In genomic region chr5:171152382-171152781, GRCh38 we compare ENCODE assay signal across 12 cellular contexts.
DNase-seq lines count a peak whose midpoint lies in the region; ATAC-seq, FAIRE-seq and TF ChIP-seq lines count a peak whose summit lies in the region.
"Had no signal": no experiment of that assay in that cellular context is flagged by ENCODE, and none has a peak within 500 bp of the region (broad histone marks: within the 10 kb centered on the region; RNA-seq: fewer than 3 reads in every experiment).

No MANE protein-coding gene starts in this region.

- POLR2A ChIA-PET in endothelial cell of umbilical vein (lab: Charles Lee) = no interaction called here

- H3K4me2 ChIP-seq in endothelial cell of umbilical vein (ENCODE audit: insufficient read depth, low read length) = no peak overlapping the region

- FAIRE-seq in endothelial cell of umbilical vein (lab: Jason Lieb, UNC) = no peak

- TF ChIP-seq POLR2A in endothelial cell of umbilical vein (IDR thresholded peaks at IDR 0.05; ENCODE audit: low read depth, low read length) = no peak

- H3K79me2 ChIP-seq in endothelial cell of umbilical vein (ENCODE audit: control insufficient read depth, insufficient read depth, low read length) = no peaks in the 10 kb centered on the region

- DNase-seq in ELR (ENCODE audit: low read depth) = peak; percentile 54
- peak; percentile 45 for DNase-seq in NCI-H748 (lab: John Stamatoyannopoulos, UW; ENCODE audit: unreplicated experiment)
- peak; percentile 25 for DNase-seq in endothelial cell of umbilical vein (ENCODE audit: low read depth, low spot score)
- no peak for DNase-seq in central memory CD4-positive, alpha-beta T cell
- no peak for DNase-seq in activated naive CD4-positive, alpha-beta T cell treated with anti-CD3 and anti-CD28 coated beads for 36 hours
- no peak for DNase-seq in T-helper 2 cell treated with Interferon-gamma antibody and Interleukin-4, amounts not matched to agents 5 μg/mL and 100 μg/mL, for 36 hours (ENCODE audit: low spot score)
- no peak for DNase-seq in stimulated activated naive CD8-positive, alpha-beta T cell treated with anti-CD3 and anti-CD28 coated beads, Interleukin-15, amount 100 ng/mL, for 72 hours
- DNase-seq: activated naive CD4-positive, alpha-beta T cell treated with Interleukin-2 at 50 U/mL for 16 hours; Calu3; head of caudate nucleus had no signal

- H3K27ac ChIP-seq in 22Rv1 = no peak overlapping the region
- H3K27ac ChIP-seq in endothelial cell of umbilical vein (ENCODE audit: insufficient read depth, low read depth, low read length) = no peak overlapping the region

- H3K9me1 ChIP-seq in endothelial cell of umbilical vein (replicated peaks; ENCODE audit: control insufficient read depth, extremely low read depth, insufficient read depth, low read length) = no peaks in the 10 kb centered on the region

- H4K20me1 ChIP-seq in endothelial cell of umbilical vein (replicated peaks; ENCODE audit: control insufficient read depth, extremely low read depth, insufficient read depth, low read length) = no peaks in the 10 kb centered on the region

- no peaks in the 10 kb centered on the region for H3K9me3 ChIP-seq in endothelial cell of umbilical vein (replicated peaks; ENCODE audit: control insufficient read depth, insufficient read depth, low read length)

- no TSS peak for BruUV-seq in endothelial cell of umbilical vein (replicated peaks; lab: Mats Ljungman, UMichigan)

- H3K4me3 Mint-ChIP-seq in activated naive CD4-positive, alpha-beta T cell treated with anti-CD3 and anti-CD28 coated beads for 36 hours = no peak overlapping the region
- H3K4me3 Mint-ChIP-seq in T-helper 2 cell treated with Interferon-gamma antibody and Interleukin-4, amounts not matched to agents 5 μg/mL and 100 μg/mL, for 36 hours = no peak overlapping the region
- no peak overlapping the region for H3K4me3 Mint-ChIP-seq in stimulated activated naive CD8-positive, alpha-beta T cell treated with anti-CD3 and anti-CD28 coated beads, Interleukin-15, amount 100 ng/mL, for 72 hours
- H3K4me3 Mint-ChIP-seq: neural crest cell had no signal

- no peaks in the 10 kb centered on the region for H3K36me3 ChIP-seq in endothelial cell of umbilical vein (ENCODE audit: control insufficient read depth in 2 of 2, extremely low read depth in 1 of 2, insufficient read depth in 2 of 2, low read length in 2 of 2)

- peak; percentile 34 for TF ChIP-seq CTCF in 22Rv1 (IDR thresholded peaks at IDR 0.05)
- no peak for TF ChIP-seq CTCF in endothelial cell of umbilical vein (IDR thresholded peaks at IDR 0.05; ENCODE audit: extremely low read depth in 1 of 2, insufficient read depth in 1 of 2, low read depth in 1 of 2, low read length in 2 of 2)

- H3K36me3 Mint-ChIP-seq in activated naive CD4-positive, alpha-beta T cell treated with anti-CD3 and anti-CD28 coated beads for 36 hours (ENCODE audit: low read depth) = no peaks in the 10 kb centered on the region
- no peaks in the 10 kb centered on the region for H3K36me3 Mint-ChIP-seq in T-helper 2 cell treated with Interferon-gamma antibody and Interleukin-4, amounts not matched to agents 5 μg/mL and 100 μg/mL, for 36 hours (ENCODE audit: low read depth)

- H2AFZ ChIP-seq in endothelial cell of umbilical vein (ENCODE audit: low read depth, low read length) = no peak overlapping the region

- H3K9me3 Mint-ChIP-seq in activated naive CD4-positive, alpha-beta T cell treated with anti-CD3 and anti-CD28 coated beads for 36 hours = no peaks in the 10 kb centered on the region
- H3K9me3 Mint-ChIP-seq in T-helper 2 cell treated with Interferon-gamma antibody and Interleukin-4, amounts not matched to agents 5 μg/mL and 100 μg/mL, for 36 hours = no peaks in the 10 kb centered on the region
- no peaks in the 10 kb centered on the region for H3K9me3 Mint-ChIP-seq in stimulated activated naive CD8-positive, alpha-beta T cell treated with anti-CD3 and anti-CD28 coated beads, Interleukin-15, amount 100 ng/mL, for 72 hours
- H3K9me3 Mint-ChIP-seq: neural crest cell had no signal

- H3K9ac ChIP-seq in endothelial cell of umbilical vein (replicated peaks; ENCODE audit: extremely low read depth, insufficient read depth, low read length) = no peak overlapping the region

- H3K4me1 ChIP-seq in endothelial cell of umbilical vein (ENCODE audit: control insufficient read depth, extremely low read depth, insufficient read depth, low read length) = peaks cover 19% of the 10 kb centered on the region

- H3K27me3 Mint-ChIP-seq in activated naive CD4-positive, alpha-beta T cell treated with anti-CD3 and anti-CD28 coated beads for 36 hours (ENCODE audit: low read depth) = peaks cover 9% of the 10 kb centered on the region
- H3K27me3 Mint-ChIP-seq in T-helper 2 cell treated with Interferon-gamma antibody and Interleukin-4, amounts not matched to agents 5 μg/mL and 100 μg/mL, for 36 hours (ENCODE audit: low read depth) = no peaks in the 10 kb centered on the region
- H3K27me3 Mint-ChIP-seq in stimulated activated naive CD8-positive, alpha-beta T cell treated with anti-CD3 and anti-CD28 coated beads, Interleukin-15, amount 100 ng/mL, for 72 hours = no peaks in the 10 kb centered on the region

- no peak overlapping the region for H3K4me3 ChIP-seq in endothelial cell of umbilical vein (replicated peaks in 1 of 3; ENCODE audit: insufficient read depth in 1 of 3, low read depth in 1 of 3, low read length in 3 of 3)

- no peaks in the 10 kb centered on the region for H3K27me3 ChIP-seq in endothelial cell of umbilical vein (ENCODE audit: control insufficient read depth in 2 of 2, insufficient read depth in 2 of 2, low read length in 2 of 2)

- H3K27ac Mint-ChIP-seq in activated naive CD4-positive, alpha-beta T cell treated with anti-CD3 and anti-CD28 coated beads for 36 hours = no peak overlapping the region
- no peak overlapping the region for H3K27ac Mint-ChIP-seq in T-helper 2 cell treated with Interferon-gamma antibody and Interleukin-4, amounts not matched to agents 5 μg/mL and 100 μg/mL, for 36 hours
- no peak overlapping the region for H3K27ac Mint-ChIP-seq in stimulated activated naive CD8-positive, alpha-beta T cell treated with anti-CD3 and anti-CD28 coated beads, Interleukin-15, amount 100 ng/mL, for 72 hours

- ATAC-seq in stimulated activated naive CD8-positive, alpha-beta T cell treated with anti-CD3 and anti-CD28 coated beads, Interleukin-15, amount 100 ng/mL, for 72 hours = no peak

- CTCF ChIA-PET in endothelial cell of umbilical vein (lab: Charles Lee) = interaction anchor here (0.7 to 1.5 kb wide), 9 partner anchors 10 to 343 kb away, joined by 3 to 4 read pairs (median 3); no protein-coding TSS in a partner anchor
- CTCF ChIA-PET in activated naive CD4-positive, alpha-beta T cell treated with anti-CD3 and anti-CD28 coated beads for 36 hours (lab: Charles Lee) = no interaction called here

- intact Hi-C loops in endothelial cell of umbilical vein (cut with micrococcal nuclease) = loop anchor here (1.0 kb wide), 1 partner anchor 166 kb away; no protein-coding TSS in a partner anchor
- intact Hi-C loops in activated naive CD4-positive, alpha-beta T cell treated with anti-CD3 and anti-CD28 coated beads for 36 hours (cut with micrococcal nuclease) = no loop called here

- no peaks in the 10 kb centered on the region for H3K4me1 Mint-ChIP-seq in activated naive CD4-positive, alpha-beta T cell treated with anti-CD3 and anti-CD28 coated beads for 36 hours (ENCODE audit: low read depth)
- H3K4me1 Mint-ChIP-seq in T-helper 2 cell treated with Interferon-gamma antibody and Interleukin-4, amounts not matched to agents 5 μg/mL and 100 μg/mL, for 36 hours (ENCODE audit: low read depth) = no peaks in the 10 kb centered on the region
- H3K4me1 Mint-ChIP-seq in stimulated activated naive CD8-positive, alpha-beta T cell treated with anti-CD3 and anti-CD28 coated beads, Interleukin-15, amount 100 ng/mL, for 72 hours = no peaks in the 10 kb centered on the region

- dilution Hi-C loops in endothelial cell of umbilical vein (cut with MboI; ENCODE audit: extremely low pct_ligation_motif_present, low sequenced_read_pairs) = no loop called here

TF ChIP-seq in endothelial cell of umbilical vein, 7 proteins besides CTCF, POLR2A, EP300 and RAD21:
- TF ChIP-seq FOS (IDR thresholded peaks at IDR 0.05; ENCODE audit: borderline replicate concordance, insufficient read depth, low read length) (no peak), GATA2 (IDR thresholded peaks at IDR 0.05; ENCODE audit: insufficient read depth, insufficient read length, low read depth, low read length) (no peak), MYC (IDR thresholded peaks at IDR 0.05; ENCODE audit: low read depth, low read length) (no peak), POLR2AphosphoS5 (IDR thresholded peaks at IDR 0.05; ENCODE audit: insufficient read depth, low read depth, low read length) (no peak), JUN (IDR thresholded peaks at IDR 0.05; ENCODE audit: borderline replicate concordance, insufficient read depth, insufficient read length, low read depth) (no peak), EZH2 (IDR thresholded peaks at IDR 0.05; ENCODE audit: borderline replicate concordance, low read depth, low read length, severe bottlenecking) (no peak)
- TF ChIP-seq, protein P1, sequence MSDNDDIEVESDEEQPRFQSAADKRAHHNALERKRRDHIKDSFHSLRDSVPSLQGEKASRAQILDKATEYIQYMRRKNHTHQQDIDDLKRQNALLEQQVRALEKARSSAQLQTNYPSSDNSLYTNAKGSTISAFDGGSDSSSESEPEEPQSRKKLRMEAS (IDR thresholded peaks at IDR 0.05; ENCODE audit: insufficient read depth, insufficient read length) = no peak

Comparison
In these comparisons a context has a peak if more than half of its experiments do, and no peak if none do; other contexts are left out.
1. DNase-seq: peak in ELR (single experiment), NCI-H748 (single experiment) and endothelial cell of umbilical vein (single experiment); none in central memory CD4-positive, alpha-beta T cell (single experiment), activated naive CD4-positive, alpha-beta T cell treated with anti-CD3 and anti-CD28 coated beads for 36 hours (single experiment), T-helper 2 cell treated with Interferon-gamma antibody and Interleukin-4, amounts not matched to agents 5 μg/mL and 100 μg/mL, for 36 hours (single experiment) and stimulated activated naive CD8-positive, alpha-beta T cell treated with anti-CD3 and anti-CD28 coated beads, Interleukin-15, amount 100 ng/mL, for 72 hours (0 of 2).